9 cellular contexts compared by ENCODE assay signal in genomic region chrX:41759817-41760216, GRCh38. TPM values are rescaled to one million over a fixed set of nuclear protein-coding genes. Genes with fewer than 3 reads are reported as not detected.
DNase-seq lines count a peak whose midpoint lies in the region; ATAC-seq, FAIRE-seq and TF ChIP-seq lines count a peak whose summit lies in the region.
"Had no signal": no experiment of that assay in that cellular context is flagged by ENCODE, and none has a peak within 500 bp of the region (broad histone marks: within the 10 kb centered on the region; RNA-seq: fewer than 3 reads in every experiment).

No MANE protein-coding gene starts in this region.

- FAIRE-seq in frontal cortex (lab: Jason Lieb, UNC) = no peak

- H3K27me3 ChIP-seq in BE2C = no peaks in the 10 kb centered on the region
- H3K27me3 ChIP-seq in kidney epithelial cell (ENCODE audit: control insufficient read depth, insufficient read depth, low read length) = no peaks in the 10 kb centered on the region

- peak; percentile 64 for TF ChIP-seq CTCF in BE2C (IDR thresholded peaks at IDR 0.05; ENCODE audit: low read depth, low read length)
- TF ChIP-seq CTCF in kidney epithelial cell (IDR thresholded peaks at IDR 0.05; ENCODE audit: insufficient read depth, low read length, poor library complexity, severe bottlenecking) = peak; percentile 38

- DNase-seq in BE2C = no peak
- DNase-seq in HCEC 1CT = peak; percentile 9
- peak; percentile 23 for DNase-seq in activated CD8-positive, alpha-beta T cell treated with anti-CD3 and anti-CD28 coated beads, Interleukin-2, amount 10 ng/mL, durations not matched to agents 7 days and 5 days
- no peak for DNase-seq in kidney epithelial cell (ENCODE audit: low read depth)
- no peak for DNase-seq in frontal cortex (ENCODE audit: low spot score in 2 of 2)
- no peak for DNase-seq in SHP77 treated with DMSO at 0.1 percent for 48 hours (lab: John Stamatoyannopoulos, UW)

- no peaks in the 10 kb centered on the region for H3K27me3 Mint-ChIP-seq in activated CD8-positive, alpha-beta T cell treated with anti-CD3 and anti-CD28 coated beads, Interleukin-2, amount 10 ng/mL, durations not matched to agents 7 days and 5 days (ENCODE audit: low read depth)

- no peak for ATAC-seq in activated CD8-positive, alpha-beta T cell treated with anti-CD3 and anti-CD28 coated beads, Interleukin-2, amount 10 ng/mL, durations not matched to agents 7 days and 5 days
- ATAC-seq in HG02981 (IDR thresholded peaks at IDR 0.05; ENCODE audit: unreplicated experiment) (no peak), HG03095 (IDR thresholded peaks at IDR 0.05; ENCODE audit: unreplicated experiment) (no peak)
- ATAC-seq: activated naive CD4-positive, alpha-beta T cell treated with anti-CD3 and anti-CD28 coated beads, Interleukin-2, amount 50 U/mL, for 72 hours had no signal

- H3K4me3 ChIP-seq in BE2C (ENCODE audit: low read depth, low read length) = no peak overlapping the region
- no peak overlapping the region for H3K4me3 ChIP-seq in kidney epithelial cell (ENCODE audit: low read depth, low read length)

- no peak overlapping the region for H3K27ac Mint-ChIP-seq in activated CD8-positive, alpha-beta T cell treated with anti-CD3 and anti-CD28 coated beads, Interleukin-2, amount 10 ng/mL, durations not matched to agents 7 days and 5 days
- H3K27ac Mint-ChIP-seq: activated naive CD4-positive, alpha-beta T cell treated with anti-CD3 and anti-CD28 coated beads, Interleukin-2, amount 50 U/mL, for 72 hours had no signal

- H3K9me3 ChIP-seq in BE2C = no peaks in the 10 kb centered on the region

- H3K36me3 Mint-ChIP-seq in activated CD8-positive, alpha-beta T cell treated with anti-CD3 and anti-CD28 coated beads, Interleukin-2, amount 10 ng/mL, durations not matched to agents 7 days and 5 days (ENCODE audit: low read depth) = no peaks in the 10 kb centered on the region
- H3K36me3 Mint-ChIP-seq: activated naive CD4-positive, alpha-beta T cell treated with anti-CD3 and anti-CD28 coated beads, Interleukin-2, amount 50 U/mL, for 72 hours had no signal

- POLR2A ChIA-PET in activated CD8-positive, alpha-beta T cell treated with anti-CD3 and anti-CD28 coated beads, Interleukin-2, amount 10 ng/mL, durations not matched to agents 7 days and 5 days (lab: Charles Lee) = interaction anchor here (0.9 kb wide), 1 partner anchor 199 kb away, joined by 3 read pairs; no protein-coding TSS in a partner anchor

- H3K9me3 Mint-ChIP-seq in activated CD8-positive, alpha-beta T cell treated with anti-CD3 and anti-CD28 coated beads, Interleukin-2, amount 10 ng/mL, durations not matched to agents 7 days and 5 days (ENCODE audit: insufficient read depth) = no peaks in the 10 kb centered on the region
- H3K9me3 Mint-ChIP-seq: activated naive CD4-positive, alpha-beta T cell treated with anti-CD3 and anti-CD28 coated beads, Interleukin-2, amount 50 U/mL, for 72 hours had no signal

- no peak overlapping the region for H3K4me3 Mint-ChIP-seq in activated CD8-positive, alpha-beta T cell treated with anti-CD3 and anti-CD28 coated beads, Interleukin-2, amount 10 ng/mL, durations not matched to agents 7 days and 5 days

- H3K4me1 ChIP-seq in BE2C = no peaks in the 10 kb centered on the region

- H3K4me1 Mint-ChIP-seq in activated CD8-positive, alpha-beta T cell treated with anti-CD3 and anti-CD28 coated beads, Interleukin-2, amount 10 ng/mL, durations not matched to agents 7 days and 5 days (ENCODE audit: low read depth) = peaks cover 6% of the 10 kb centered on the region

- H3K36me3 ChIP-seq in BE2C (no peaks in the 10 kb centered on the region), kidney epithelial cell (ENCODE audit: control insufficient read depth, insufficient read depth, low read length) (no peaks in the 10 kb centered on the region)

- CTCF ChIA-PET in activated CD8-positive, alpha-beta T cell treated with anti-CD3 and anti-CD28 coated beads, Interleukin-2, amount 10 ng/mL, durations not matched to agents 7 days and 5 days (lab: Charles Lee) = interaction anchor here (0.7 to 3.5 kb wide), 13 partner anchors 9 to 746 kb away, joined by 3 to 15 read pairs (median 4); no protein-coding TSS in a partner anchor

RNA-seq across cellular contexts. Expression of gene GPR82, which starts 35.8 kb away (rescaled TPM):
- polyA plus RNA-seq in BE2C (2012; ENCODE audit: insufficient read depth, insufficient read length, low read depth) = not detected
- total RNA-seq in activated CD8-positive, alpha-beta T cell treated with anti-CD3 and anti-CD28 coated beads, Interleukin-2, amount 10 ng/mL, durations not matched to agents 7 days and 5 days = under 1 TPM; 0.37 to 0.53 TPM
- not detected in 2 replicates for total RNA-seq in kidney epithelial cell
- not detected for total RNA-seq in frontal cortex
- total RNA-seq: activated naive CD4-positive, alpha-beta T cell treated with anti-CD3 and anti-CD28 coated beads, Interleukin-2, amount 50 U/mL, for 72 hours had no signal

Comparison
In these comparisons a context has a peak if more than half of its experiments do, and no peak if none do; other contexts are left out.
1. DNase-seq: peak in HCEC 1CT (single experiment) and activated CD8-positive, alpha-beta T cell treated with anti-CD3 and anti-CD28 coated beads, Interleukin-2, amount 10 ng/mL, durations not matched to agents 7 days and 5 days (single experiment); none in BE2C (single experiment), kidney epithelial cell (single experiment), frontal cortex (0 of 2) and SHP77 treated with DMSO at 0.1 percent for 48 hours (single experiment).